ENCODE assay signal across 8 cellular contexts in the genomic region with DNA sequence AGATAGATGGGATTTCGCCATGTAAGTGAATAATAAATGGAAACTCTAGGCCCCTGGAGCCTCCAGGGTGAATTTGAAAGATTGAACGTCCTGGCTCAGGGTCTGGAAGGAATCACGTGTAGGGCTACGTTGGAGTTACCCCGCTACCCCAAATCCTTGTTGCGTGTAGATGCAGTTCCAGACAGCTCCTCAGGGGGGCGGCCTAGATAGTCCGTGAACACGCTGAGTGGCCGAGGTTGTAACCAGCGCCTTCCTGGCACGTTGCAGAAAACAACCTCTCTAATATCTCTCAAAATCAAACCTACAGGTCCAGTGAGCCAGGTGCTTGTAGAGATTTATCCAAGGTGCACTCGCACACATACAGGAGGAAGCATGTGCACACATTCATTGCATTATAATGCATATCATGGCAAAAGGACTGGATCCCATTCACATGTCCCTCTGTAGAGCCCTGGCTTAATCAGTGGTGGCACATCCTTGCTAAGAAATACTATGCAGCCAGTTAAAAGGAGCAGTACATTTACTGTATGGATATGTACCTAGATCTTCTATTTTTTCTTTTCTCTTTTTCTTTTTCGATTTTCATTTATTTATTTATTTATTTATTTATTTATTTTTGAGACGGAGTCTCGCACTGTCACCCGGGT. TPM values are rescaled to one million over a fixed set of nuclear protein-coding genes. Genes with fewer than 3 reads are reported as not detected.
DNase-seq lines count a peak whose midpoint lies in the region; ATAC-seq, FAIRE-seq and TF ChIP-seq lines count a peak whose summit lies in the region.

No MANE protein-coding gene starts in this region.

- peak; percentile 29 for ATAC-seq in activated T-helper 17 cell treated with anti-CD3 and anti-CD28 coated beads, Interleukin-2, amount 50 U/mL, for 72 hours (replicated peaks)
- no peak for ATAC-seq in GM18907 (IDR thresholded peaks at IDR 0.05; ENCODE audit: unreplicated experiment)

- peak overlapping the region; percentile 94 for H3K27ac ChIP-seq in RWPE1

- H3K9me3 Mint-ChIP-seq in activated T-helper 17 cell treated with anti-CD3 and anti-CD28 coated beads, Interleukin-2, amount 50 U/mL, for 72 hours: no peaks in the 10 kb centered on the region

- peaks cover 10% of the 10 kb centered on the region for H3K4me1 Mint-ChIP-seq in activated T-helper 17 cell treated with anti-CD3 and anti-CD28 coated beads, Interleukin-2, amount 50 U/mL, for 72 hours

- CTCF ChIA-PET in RWPE1 (lab: Yijun Ruan, JAX): interaction anchor here (0.6 to 1.2 kb wide), 5 partner anchors 11 to 1039 kb away, joined by 3 to 9 read pairs (median 3); partner anchors contain the start of gene S1PR5

- no peak overlapping the region for H3K4me3 Mint-ChIP-seq in activated T-helper 17 cell treated with anti-CD3 and anti-CD28 coated beads, Interleukin-2, amount 50 U/mL, for 72 hours

- in situ Hi-C loops in ACHN (cut with HindIII; ENCODE audit: low pct_ligation_motif_present, low pct_unique_long_range_greater_than_20kb, low sequenced_read_pairs): no loop called here

- intact Hi-C loops in posterior vena cava (cut with DNase I): no loop called here

- POLR2A ChIA-PET in RWPE1 (lab: Yijun Ruan, JAX; ENCODE audit: low non-redundant PET): no interaction called here

- FAIRE-seq in urothelium cell line (lab: Jason Lieb, UNC): no peak

- TF ChIP-seq CTCF in GM20000 (IDR thresholded peaks at IDR 0.05; ENCODE audit: extremely low read depth, missing control alignments) (peak; percentile 66), RWPE1 (conservative IDR thresholded peaks at IDR 0.05; ENCODE audit: low read depth) (peak; percentile 88)

- DNase-seq in ACHN (peak; percentile 25), GM20000 (ENCODE audit: low spot score) (peak; percentile 79), RWPE1 (ENCODE audit: low spot score) (no peak), germinal center (ENCODE audit: low spot score) (peak; percentile 76), posterior vena cava (ENCODE audit: low spot score) (peak; percentile 92), urothelium cell line (ENCODE audit: low spot score) (peak; percentile 51)

- H3K27ac Mint-ChIP-seq in activated T-helper 17 cell treated with anti-CD3 and anti-CD28 coated beads, Interleukin-2, amount 50 U/mL, for 72 hours: no peak overlapping the region

- H3K36me3 Mint-ChIP-seq in activated T-helper 17 cell treated with anti-CD3 and anti-CD28 coated beads, Interleukin-2, amount 50 U/mL, for 72 hours (ENCODE audit: low read depth): peaks cover 17% of the 10 kb centered on the region

- H3K27me3 Mint-ChIP-seq in activated T-helper 17 cell treated with anti-CD3 and anti-CD28 coated beads, Interleukin-2, amount 50 U/mL, for 72 hours: no peaks in the 10 kb centered on the region

RNA-seq across cellular contexts. Expression of gene KEAP1, which starts 2.5 kb away (rescaled TPM):
- 10 to 100 TPM; 71.5 to 99.6 TPM for total RNA-seq in activated T-helper 17 cell treated with anti-CD3 and anti-CD28 coated beads, Interleukin-2, amount 50 U/mL, for 72 hours
- total RNA-seq in posterior vena cava: 10 to 100 TPM; 37.4 to 48.1 TPM

RNA-seq across cellular contexts. Expression of gene S1PR5, which starts 11.5 kb away (rescaled TPM):
- under 1 TPM in 1 of 2 donors, not detected in 1; 0.11 TPM for total RNA-seq in activated T-helper 17 cell treated with anti-CD3 and anti-CD28 coated beads, Interleukin-2, amount 50 U/mL, for 72 hours
- not detected for total RNA-seq in posterior vena cava

RNA-seq across cellular contexts. Expression of gene ATG4D, which starts 38.0 kb away (rescaled TPM):
- 10 to 100 TPM; 27.4 to 37.8 TPM for total RNA-seq in activated T-helper 17 cell treated with anti-CD3 and anti-CD28 coated beads, Interleukin-2, amount 50 U/mL, for 72 hours
- total RNA-seq in posterior vena cava: 10 to 100 TPM; 14.2 to 14.8 TPM
